Comparison of ENCODE assay signal across 1 cellular context in the genomic region with DNA sequence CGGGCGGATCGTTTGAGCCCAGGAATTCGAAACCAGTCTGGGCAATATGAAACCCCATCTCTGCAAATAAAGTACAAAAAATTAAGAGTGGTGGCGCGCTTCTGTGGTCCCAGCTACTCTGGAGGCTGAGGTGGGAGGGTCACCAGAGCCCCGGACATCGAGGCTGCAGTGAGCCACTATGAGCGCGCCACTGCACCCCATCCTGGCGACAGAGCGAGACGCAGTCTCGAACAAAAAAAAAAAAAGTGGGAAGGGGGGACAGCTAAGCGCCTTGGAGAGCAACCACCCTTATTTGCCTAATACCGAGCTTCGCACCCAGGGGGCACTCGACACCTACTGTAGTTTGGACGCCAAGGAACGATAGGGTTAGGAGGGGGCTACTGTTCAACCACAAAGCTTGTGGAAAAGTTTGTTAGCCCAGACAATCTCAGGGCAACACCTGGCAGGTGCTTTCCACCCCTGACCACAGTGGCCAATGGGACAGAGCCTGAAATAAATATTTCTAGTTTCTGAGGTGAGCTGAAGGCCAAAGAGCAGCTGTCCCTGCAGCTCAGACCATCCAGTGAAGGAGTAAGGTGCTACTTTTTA.
TF ChIP-seq lines count a peak whose summit lies in the region.

No MANE protein-coding gene starts in this region.

TF ChIP-seq in endothelial cell of umbilical vein, 7 proteins besides CTCF, POLR2A, EP300 and RAD21:
- TF ChIP-seq EZH2 (IDR thresholded peaks at IDR 0.05; ENCODE audit: borderline replicate concordance, low read depth, low read length, severe bottlenecking) = no peak
- no peak for TF ChIP-seq GATA2 (IDR thresholded peaks at IDR 0.05; ENCODE audit: insufficient read depth, insufficient read length, low read depth, low read length)
- TF ChIP-seq FOS (IDR thresholded peaks at IDR 0.05; ENCODE audit: borderline replicate concordance, insufficient read depth, low read length) = no peak
- TF ChIP-seq, protein P1, sequence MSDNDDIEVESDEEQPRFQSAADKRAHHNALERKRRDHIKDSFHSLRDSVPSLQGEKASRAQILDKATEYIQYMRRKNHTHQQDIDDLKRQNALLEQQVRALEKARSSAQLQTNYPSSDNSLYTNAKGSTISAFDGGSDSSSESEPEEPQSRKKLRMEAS (IDR thresholded peaks at IDR 0.05; ENCODE audit: insufficient read depth, insufficient read length) = no peak
- TF ChIP-seq JUN (IDR thresholded peaks at IDR 0.05; ENCODE audit: borderline replicate concordance, insufficient read depth, insufficient read length, low read depth) = no peak
- no peak for TF ChIP-seq MYC (IDR thresholded peaks at IDR 0.05; ENCODE audit: low read depth, low read length)
- TF ChIP-seq POLR2AphosphoS5 (IDR thresholded peaks at IDR 0.05; ENCODE audit: insufficient read depth, low read depth, low read length) = no peak
TF ChIP-seq in endothelial cell of umbilical vein: peak in this region for 0.
